ENCODE assay signal across 8 cellular contexts in the genomic region with DNA sequence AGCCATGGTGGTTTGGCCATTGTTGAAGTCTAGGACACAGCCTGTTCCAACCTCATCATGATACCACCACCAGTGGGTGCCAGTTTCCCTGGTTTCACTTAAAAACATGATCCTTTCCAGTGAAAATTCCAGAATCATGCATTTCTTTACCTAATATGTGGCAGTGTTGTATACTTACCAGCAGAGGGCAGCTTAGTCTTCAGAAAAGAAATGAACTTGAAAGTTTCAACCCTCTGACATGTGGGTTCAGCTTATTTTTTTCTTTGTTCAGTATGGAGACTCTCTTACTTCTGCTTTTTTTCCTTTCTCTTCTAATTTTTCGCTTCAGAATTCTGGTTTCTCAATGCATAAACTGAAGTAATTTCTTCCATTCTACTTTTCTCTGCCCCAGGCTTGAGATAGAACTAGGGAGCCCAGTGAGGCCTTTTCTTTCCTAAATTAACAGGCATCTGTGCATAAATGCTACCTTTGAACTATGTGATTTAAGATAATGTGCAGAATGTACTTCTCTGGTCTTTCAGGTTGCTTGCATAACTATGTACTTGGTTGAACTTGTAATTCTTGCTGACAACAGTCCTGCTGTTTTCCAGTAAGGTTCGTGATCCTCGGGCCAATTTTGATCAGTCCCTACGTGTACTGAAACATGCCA. TPM values are rescaled to one million over a fixed set of nuclear protein-coding genes. Genes with fewer than 3 reads are reported as not detected.
DNase-seq lines count a peak whose midpoint lies in the region; ATAC-seq, FAIRE-seq and TF ChIP-seq lines count a peak whose summit lies in the region.

No MANE protein-coding gene starts in this region.

- H3K18ac ChIP-seq in mesendoderm (ENCODE audit: low read length) = no peak overlapping the region

- no peaks in the 10 kb centered on the region for H3K79me1 ChIP-seq in mesendoderm (ENCODE audit: low read length)

- no peak overlapping the region for H3K4ac ChIP-seq in mesendoderm (ENCODE audit: low read depth, low read length)

- peaks cover 2% of the 10 kb centered on the region for H3K4me1 Mint-ChIP-seq in endodermal cell

- no peak overlapping the region for H3K4me2 ChIP-seq in mesendoderm (ENCODE audit: low read length)

- peaks cover 33% of the 10 kb centered on the region for H3K36me3 Mint-ChIP-seq in endodermal cell (ENCODE audit: low read depth)

- FAIRE-seq in urothelium cell line (lab: Jason Lieb, UNC) = peak; percentile 74

- no peak overlapping the region for H2BK120ac ChIP-seq in mesendoderm (ENCODE audit: low read depth, low read length)

- H2AK5ac ChIP-seq in mesendoderm (ENCODE audit: low read length) = no peak overlapping the region

- H3K79me2 ChIP-seq in mesendoderm (ENCODE audit: control insufficient read depth, insufficient read depth, low read length) = no peaks in the 10 kb centered on the region

- peak; percentile 89 for ATAC-seq in HG02623 (IDR thresholded peaks at IDR 0.05; ENCODE audit: unreplicated experiment)

- H4K5ac ChIP-seq in mesendoderm (ENCODE audit: low read length) = no peak overlapping the region

- peaks cover 8% of the 10 kb centered on the region for H3K4me1 ChIP-seq in A673 (ENCODE audit: insufficient read depth, low read length, poor library complexity, severe bottlenecking)
- no peaks in the 10 kb centered on the region for H3K4me1 ChIP-seq in endodermal cell (ENCODE audit: control insufficient read depth, insufficient read depth, low read length)
- no peaks in the 10 kb centered on the region for H3K4me1 ChIP-seq in mesendoderm (ENCODE audit: control insufficient read depth, low read depth, low read length)

- H3K27ac Mint-ChIP-seq in endodermal cell = peak overlapping the region; percentile 90

- POLR2A ChIA-PET in A673 (lab: Charles Lee; ENCODE audit: low non-redundant PET) = interaction anchor here (0.6 to 0.9 kb wide), 3 partner anchors 10 to 118 kb away, joined by 3 to 6 read pairs (median 3); no protein-coding TSS in a partner anchor

- whole genome bisulfite sequencing in endodermal cell (ENCODE audit: insufficient coverage in 1 of 2, insufficient read length in 1 of 2), 2 experiments = 77 to 79% methylated on average over 4 of the region's 4 CpGs
- WGBS in mesendoderm (ENCODE audit: extremely low coverage, insufficient coverage, low lambda C conversion rate) = no CpG with 5 or more reads among the region's 4 CpGs

- H3K27me3 Mint-ChIP-seq in endodermal cell (ENCODE audit: insufficient read depth) = no peaks in the 10 kb centered on the region

- no peak overlapping the region for H3K23ac ChIP-seq in mesendoderm (ENCODE audit: low read length)

- H3K27ac ChIP-seq in A673 (ENCODE audit: low read depth, low read length, poor library complexity, severe bottlenecking) = peak overlapping the region; percentile 28
- H3K27ac ChIP-seq in endodermal cell (ENCODE audit: low read depth, low read length) = no peak overlapping the region
- H3K27ac ChIP-seq in mesendoderm (ENCODE audit: low read depth, low read length) = no peak overlapping the region

- H3K27me3 ChIP-seq in A673 (replicated peaks; ENCODE audit: insufficient read depth, low read depth, low read length, poor library complexity) = no peaks in the 10 kb centered on the region
- H3K27me3 ChIP-seq in endodermal cell (ENCODE audit: control insufficient read depth, insufficient read depth, low read length, poor library complexity, severe bottlenecking) = no peaks in the 10 kb centered on the region
- H3K27me3 ChIP-seq in mesendoderm (ENCODE audit: insufficient read depth, low read length, poor library complexity) = no peaks in the 10 kb centered on the region

- CTCF ChIA-PET in A673 (lab: Charles Lee) = interaction anchor here (0.5 to 1.2 kb wide), 11 partner anchors 9 to 1249 kb away, joined by 3 to 8 read pairs (median 3); partner anchors contain the start of genes LIAS, N4BP2, RPL9 and UGDH

- H3K9me3 ChIP-seq in A673 (ENCODE audit: low read depth, low read length, poor library complexity, severe bottlenecking) = no peaks in the 10 kb centered on the region
- H3K9me3 ChIP-seq in endodermal cell (ENCODE audit: control insufficient read depth, low read length) = no peaks in the 10 kb centered on the region

- intact Hi-C loops in A673 (cut with micrococcal nuclease; ENCODE audit: unreplicated experiment) = loop anchor here (1.0 to 10.0 kb wide), 4 partner anchors 169 to 855 kb away; partner anchors contain the start of genes N4BP2 and SMIM14

- H4K8ac ChIP-seq in mesendoderm (ENCODE audit: low read depth, low read length) = no peak overlapping the region

- TF ChIP-seq CTCF in A673 (conservative IDR thresholded peaks at IDR 0.05; ENCODE audit: low read depth, low read length) = peak; percentile 93
- peak; percentile 68 for TF ChIP-seq CTCF in GM12864 (IDR thresholded peaks at IDR 0.05; ENCODE audit: low read depth, low read length, missing control alignments)
- TF ChIP-seq CTCF in endodermal cell (conservative IDR thresholded peaks at IDR 0.05) = peak; percentile 94

- H3K9me3 Mint-ChIP-seq in endodermal cell = no peaks in the 10 kb centered on the region

- no peak overlapping the region for H3K4me3 Mint-ChIP-seq in endodermal cell

- H3K9ac ChIP-seq in endodermal cell (ENCODE audit: extremely low read depth, low read length, poor library complexity, severe bottlenecking) (no peak overlapping the region), mesendoderm (ENCODE audit: low read length) (peak overlapping the region; percentile 10)

- BruUV-seq in A673 (replicated peaks; lab: Mats Ljungman, UMichigan) = no TSS peak

- H3K36me3 ChIP-seq in A673 (ENCODE audit: insufficient read depth, low read length, poor library complexity, severe bottlenecking) = peaks cover 9% of the 10 kb centered on the region
- H3K36me3 ChIP-seq in endodermal cell (ENCODE audit: control insufficient read depth, insufficient read depth, low read length) = peaks cover 56% of the 10 kb centered on the region
- peaks cover 1% of the 10 kb centered on the region for H3K36me3 ChIP-seq in mesendoderm (ENCODE audit: control insufficient read depth, insufficient read depth, low read length)

- no peak overlapping the region for H3K56ac ChIP-seq in mesendoderm (ENCODE audit: low read length)

- no peak overlapping the region for H2BK5ac ChIP-seq in mesendoderm (ENCODE audit: low read length)

- no peak overlapping the region for H3K4me3 ChIP-seq in A673 (ENCODE audit: low read depth, low read length, poor library complexity, severe bottlenecking)
- H3K4me3 ChIP-seq in GM12864 (ENCODE audit: low read depth, low read length) = no peak overlapping the region
- no peak overlapping the region for H3K4me3 ChIP-seq in endodermal cell (ENCODE audit: low read length)
- H3K4me3 ChIP-seq in mesendoderm (ENCODE audit: low read length) = no peak overlapping the region

- peak; percentile 92 for DNase-seq in A673 (ENCODE audit: low spot score)
- DNase-seq in GM12864 (ENCODE audit: low read depth) = peak; percentile 65
- DNase-seq in NCI-H1092 treated with DMSO at 0.1 percent for 48 hours (lab: John Stamatoyannopoulos, UW) = peak; percentile 54
- peak; percentile 82 for DNase-seq in SKM-1 (lab: John Stamatoyannopoulos, UW; ENCODE audit: unreplicated experiment)
- peak; percentile 79 for DNase-seq in endodermal cell
- peak; percentile 93 for DNase-seq in mesendoderm
- peak; percentile 65 for DNase-seq in urothelium cell line (ENCODE audit: low spot score)

- no peak overlapping the region for H2BK15ac ChIP-seq in mesendoderm (replicated peaks; ENCODE audit: low read depth)

RNA-seq across cellular contexts. Expression of gene LIAS, which starts 10.7 kb away (rescaled TPM):
- total RNA-seq in A673 (2021) = 17.6 and 19.1 TPM in 2 replicates
- 10 to 100 TPM; 17.6 to 17.9 TPM for total RNA-seq in endodermal cell
- 17.8 TPM for polyA plus RNA-seq in endodermal cell (2013, experiment 1 of 2)
- 14.3 TPM for polyA plus RNA-seq in endodermal cell (2013, experiment 2 of 2)
- polyA plus RNA-seq in mesendoderm (2013, experiment 1 of 2) = 15.4 TPM
- 15.3 TPM for polyA plus RNA-seq in mesendoderm (2013, experiment 2 of 2)

RNA-seq across cellular contexts. Expression of gene RPL9, which starts 10.8 kb away (rescaled TPM):
- 907 and 971 TPM in 2 replicates for total RNA-seq in A673 (2021)
- total RNA-seq in endodermal cell = 1,000 to 10,000 TPM; 1,341 to 1,760 TPM
- 1,788 TPM for polyA plus RNA-seq in endodermal cell (2013, experiment 1 of 2)
- 1,750 TPM for polyA plus RNA-seq in endodermal cell (2013, experiment 2 of 2)
- 2,407 TPM for polyA plus RNA-seq in mesendoderm (2013, experiment 1 of 2)
- polyA plus RNA-seq in mesendoderm (2013, experiment 2 of 2) = 2,414 TPM

RNA-seq across cellular contexts. Expression of gene UGDH, which starts 57.7 kb away (rescaled TPM):
- total RNA-seq in A673 (2021) = 52.5 and 62.1 TPM in 2 replicates
- 100 to 1,000 TPM; 137 to 141 TPM for total RNA-seq in endodermal cell
- 41.5 TPM for polyA plus RNA-seq in endodermal cell (2013, experiment 1 of 2)
- 44.9 TPM for polyA plus RNA-seq in endodermal cell (2013, experiment 2 of 2)
- polyA plus RNA-seq in mesendoderm (2013, experiment 1 of 2) = 82.2 TPM
- polyA plus RNA-seq in mesendoderm (2013, experiment 2 of 2) = 82.0 TPM
